Comparison of ENCODE assay signal across 1 cellular context in genomic region chr14:89391123-89391522, GRCh38.
TF ChIP-seq lines count a peak whose summit lies in the region.

No MANE protein-coding gene starts in this region.

TF ChIP-seq in HepG2, 621 proteins besides CTCF, POLR2A, EP300 and RAD21 (continued from another document and continues in another):
- TF ChIP-seq ATF6 (CRISPR knock-in tag; conservative IDR thresholded peaks at IDR 0.05) (no peak), ZSCAN30 (CRISPR knock-in tag; IDR thresholded peaks at IDR 0.05) (no peak), ZBTB7A (CRISPR knock-in tag; IDR thresholded peaks at IDR 0.05) (no peak), ETV6 (CRISPR knock-in tag; conservative IDR thresholded peaks at IDR 0.05) (no peak), ZSCAN25 (CRISPR knock-in tag; IDR thresholded peaks at IDR 0.05) (no peak), SYNCRIP (IDR thresholded peaks at IDR 0.05; ENCODE audit: insufficient read depth, low read depth, low read length) (no peak), PHF8 (CRISPR knock-in tag; IDR thresholded peaks at IDR 0.05) (peak; percentile 26; the same call in 1 of the 2 replicates), THAP7 (CRISPR knock-in tag; IDR thresholded peaks at IDR 0.05) (no peak), ZNF33B (CRISPR knock-in tag; IDR thresholded peaks at IDR 0.05) (no peak), ARNTL (CRISPR knock-in tag; IDR thresholded peaks at IDR 0.05) (no peak), ZNF776 (CRISPR knock-in tag; IDR thresholded peaks at IDR 0.05) (no peak), CREBL2 (CRISPR knock-in tag; IDR thresholded peaks at IDR 0.05; ENCODE audit: borderline replicate concordance) (no peak), HMGXB3 (CRISPR knock-in tag; IDR thresholded peaks at IDR 0.05; ENCODE audit: borderline replicate concordance) (no peak; the same call in 1 of the 2 replicates), REST (IDR thresholded peaks at IDR 0.05; ENCODE audit: borderline replicate concordance in 1 of 2, low read depth in 1 of 2, low read length in 2 of 2) (no peak), ATF4 (CRISPR knock-in tag; IDR thresholded peaks at IDR 0.05) (no peak), ZFP62 (CRISPR knock-in tag; IDR thresholded peaks at IDR 0.05) (no peak), TFDP2 (CRISPR knock-in tag; IDR thresholded peaks at IDR 0.05) (no peak), ZNF766 (CRISPR knock-in tag; IDR thresholded peaks at IDR 0.05; ENCODE audit: borderline replicate concordance) (no peak), ZBTB46 (CRISPR knock-in tag; IDR thresholded peaks at IDR 0.05; ENCODE audit: borderline replicate concordance) (no peak), ZNF136 (CRISPR knock-in tag; IDR thresholded peaks at IDR 0.05; ENCODE audit: low read depth) (no peak), HNF1A (IDR thresholded peaks at IDR 0.05; ENCODE audit: low read depth) (no peak; the same call in 1 of the 2 replicates), HNF1A (CRISPR knock-in tag; IDR thresholded peaks at IDR 0.05; ENCODE audit: borderline replicate concordance) (peak; percentile 64; the same call in 1 of the 2 replicates), ZNF782 (CRISPR knock-in tag; IDR thresholded peaks at IDR 0.05; ENCODE audit: borderline replicate concordance) (no peak), REL (CRISPR knock-in tag; conservative IDR thresholded peaks at IDR 0.05) (no peak), ZNF816 (CRISPR knock-in tag; IDR thresholded peaks at IDR 0.05; ENCODE audit: borderline replicate concordance) (no peak), ZNF557 (CRISPR knock-in tag; IDR thresholded peaks at IDR 0.05) (no peak), KLF11 (CRISPR knock-in tag; IDR thresholded peaks at IDR 0.05) (no peak), ZNF614 (CRISPR knock-in tag; IDR thresholded peaks at IDR 0.05; ENCODE audit: borderline replicate concordance) (peak; percentile 54; the same call in 1 of the 2 replicates), MEIS1 (CRISPR knock-in tag; IDR thresholded peaks at IDR 0.05; ENCODE audit: borderline replicate concordance) (0 out of 2 replicates have a peak, but pooled peaks have one; percentile 35), IRF2 (CRISPR knock-in tag; IDR thresholded peaks at IDR 0.05) (peak; percentile 75), NFE2L1 (CRISPR knock-in tag; IDR thresholded peaks at IDR 0.05; ENCODE audit: borderline replicate concordance) (no peak), U2AF1 (optimal IDR thresholded peaks at IDR 0.05; ENCODE audit: low read depth, low read length) (no peak), ZNF530 (CRISPR knock-in tag; IDR thresholded peaks at IDR 0.05; ENCODE audit: low read depth) (no peak), BCL3 (CRISPR knock-in tag; IDR thresholded peaks at IDR 0.05) (0 out of 2 replicates have a peak, but pooled peaks have one; percentile 36), ZNF639 (CRISPR knock-in tag; conservative IDR thresholded peaks at IDR 0.05) (0 out of 2 replicates have a peak, but pooled peaks have one; percentile 17), ETV5 (CRISPR knock-in tag; IDR thresholded peaks at IDR 0.05; ENCODE audit: borderline replicate concordance) (peak; percentile 49; the same call in 1 of the 2 replicates), ZNF335 (CRISPR knock-in tag; IDR thresholded peaks at IDR 0.05) (no peak)
